In genomic region chr1:200296091-200296661, GRCh38 we compare ENCODE assay signal across 1 cellular context.
TF ChIP-seq lines count a peak whose summit lies in the region.

No MANE protein-coding gene starts in this region.

TF ChIP-seq in GM23338, 12 proteins besides CTCF, POLR2A, EP300 and RAD21 (continued from another document):
- TF ChIP-seq, protein P1, sequence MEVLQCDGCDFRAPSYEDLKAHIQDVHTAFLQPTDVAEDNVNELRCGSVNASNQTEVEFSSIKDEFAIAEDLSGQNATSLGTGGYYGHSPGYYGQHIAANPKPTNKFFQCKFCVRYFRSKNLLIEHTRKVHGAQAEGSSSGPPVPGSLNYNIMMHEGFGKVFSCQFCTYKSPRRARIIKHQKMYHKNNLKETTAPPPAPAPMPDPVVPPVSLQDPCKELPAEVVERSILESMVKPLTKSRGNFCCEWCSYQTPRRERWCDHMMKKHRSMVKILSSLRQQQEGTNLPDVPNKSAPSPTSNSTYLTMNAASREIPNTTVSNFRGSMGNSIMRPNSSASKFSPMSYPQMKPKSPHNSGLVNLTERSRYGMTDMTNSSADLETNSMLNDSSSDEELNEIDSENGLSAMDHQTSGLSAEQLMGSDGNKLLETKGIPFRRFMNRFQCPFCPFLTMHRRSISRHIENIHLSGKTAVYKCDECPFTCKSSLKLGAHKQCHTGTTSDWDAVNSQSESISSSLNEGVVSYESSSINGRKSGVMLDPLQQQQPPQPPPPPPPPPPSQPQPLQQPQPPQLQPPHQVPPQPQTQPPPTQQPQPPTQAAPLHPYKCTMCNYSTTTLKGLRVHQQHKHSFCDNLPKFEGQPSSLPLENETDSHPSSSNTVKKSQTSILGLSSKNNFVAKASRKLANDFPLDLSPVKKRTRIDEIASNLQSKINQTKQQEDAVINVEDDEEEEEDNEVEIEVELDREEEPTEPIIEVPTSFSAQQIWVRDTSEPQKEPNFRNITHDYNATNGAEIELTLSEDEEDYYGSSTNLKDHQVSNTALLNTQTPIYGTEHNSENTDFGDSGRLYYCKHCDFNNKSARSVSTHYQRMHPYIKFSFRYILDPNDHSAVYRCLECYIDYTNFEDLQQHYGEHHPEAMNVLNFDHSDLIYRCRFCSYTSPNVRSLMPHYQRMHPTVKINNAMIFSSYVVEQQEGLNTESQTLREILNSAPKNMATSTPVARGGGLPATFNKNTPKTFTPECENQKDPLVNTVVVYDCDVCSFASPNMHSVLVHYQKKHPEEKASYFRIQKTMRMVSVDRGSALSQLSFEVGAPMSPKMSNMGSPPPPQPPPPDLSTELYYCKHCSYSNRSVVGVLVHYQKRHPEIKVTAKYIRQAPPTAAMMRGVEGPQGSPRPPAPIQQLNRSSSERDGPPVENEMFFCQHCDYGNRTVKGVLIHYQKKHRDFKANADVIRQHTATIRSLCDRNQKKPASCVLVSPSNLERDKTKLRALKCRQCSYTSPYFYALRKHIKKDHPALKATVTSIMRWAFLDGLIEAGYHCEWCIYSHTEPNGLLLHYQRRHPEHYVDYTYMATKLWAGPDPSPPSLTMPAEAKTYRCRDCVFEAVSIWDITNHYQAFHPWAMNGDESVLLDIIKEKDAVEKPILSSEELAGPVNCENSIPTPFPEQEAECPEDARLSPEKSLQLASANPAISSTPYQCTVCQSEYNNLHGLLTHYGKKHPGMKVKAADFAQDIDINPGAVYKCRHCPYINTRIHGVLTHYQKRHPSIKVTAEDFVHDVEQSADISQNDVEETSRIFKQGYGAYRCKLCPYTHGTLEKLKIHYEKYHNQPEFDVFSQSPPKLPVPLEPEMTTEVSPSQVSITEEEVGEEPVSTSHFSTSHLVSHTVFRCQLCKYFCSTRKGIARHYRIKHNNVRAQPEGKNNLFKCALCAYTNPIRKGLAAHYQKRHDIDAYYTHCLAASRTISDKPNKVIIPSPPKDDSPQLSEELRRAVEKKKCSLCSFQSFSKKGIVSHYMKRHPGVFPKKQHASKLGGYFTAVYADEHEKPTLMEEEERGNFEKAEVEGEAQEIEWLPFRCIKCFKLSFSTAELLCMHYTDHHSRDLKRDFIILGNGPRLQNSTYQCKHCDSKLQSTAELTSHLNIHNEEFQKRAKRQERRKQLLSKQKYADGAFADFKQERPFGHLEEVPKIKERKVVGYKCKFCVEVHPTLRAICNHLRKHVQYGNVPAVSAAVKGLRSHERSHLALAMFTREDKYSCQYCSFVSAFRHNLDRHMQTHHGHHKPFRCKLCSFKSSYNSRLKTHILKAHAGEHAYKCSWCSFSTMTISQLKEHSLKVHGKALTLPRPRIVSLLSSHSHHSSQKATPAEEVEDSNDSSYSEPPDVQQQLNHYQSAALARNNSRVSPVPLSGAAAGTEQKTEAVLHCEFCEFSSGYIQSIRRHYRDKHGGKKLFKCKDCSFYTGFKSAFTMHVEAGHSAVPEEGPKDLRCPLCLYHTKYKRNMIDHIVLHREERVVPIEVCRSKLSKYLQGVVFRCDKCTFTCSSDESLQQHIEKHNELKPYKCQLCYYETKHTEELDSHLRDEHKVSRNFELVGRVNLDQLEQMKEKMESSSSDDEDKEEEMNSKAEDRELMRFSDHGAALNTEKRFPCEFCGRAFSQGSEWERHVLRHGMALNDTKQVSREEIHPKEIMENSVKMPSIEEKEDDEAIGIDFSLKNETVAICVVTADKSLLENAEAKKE (CRISPR knock-in tag; IDR thresholded peaks at IDR 0.05), result no peak
- TF ChIP-seq EZH2 (IDR thresholded peaks at IDR 0.05; ENCODE audit: low read depth, unreplicated experiment), result no peak
- no peak for TF ChIP-seq EZH2phosphoT487 (IDR thresholded peaks at IDR 0.05; ENCODE audit: unreplicated experiment)
